In genomic region chr15:98730860-98731711, GRCh38 we compare ENCODE assay signal across 19 cellular contexts.
DNase-seq lines count a peak whose midpoint lies in the region; ATAC-seq and TF ChIP-seq lines count a peak whose summit lies in the region.
"Had no signal": no experiment of that assay in that cellular context is flagged by ENCODE, and none has a peak within 500 bp of the region (broad histone marks: within the 10 kb centered on the region; RNA-seq: fewer than 3 reads in every experiment).

No MANE protein-coding gene starts in this region.

- peaks cover 8 to 33% of the 10 kb centered on the region in 2 donors for H3K4me1 ChIP-seq in breast epithelium
- peaks cover 52% of the 10 kb centered on the region for H3K4me1 ChIP-seq in mammary epithelial cell (ENCODE audit: insufficient read depth, low read length)
- peaks cover 33 to 92% of the 10 kb centered on the region in 2 donors for H3K4me1 ChIP-seq in ascending aorta
- peaks cover 58 to 93% of the 10 kb centered on the region in 2 donors for H3K4me1 ChIP-seq in thoracic aorta (ENCODE audit: control insufficient read depth in 1 of 2, low read depth in 2 of 2)

- CTCF ChIA-PET in mammary epithelial cell (lab: Charles Lee; ENCODE audit: low non-redundant PET): no interaction called here

- H3K79me2 ChIP-seq in mammary epithelial cell (ENCODE audit: insufficient read depth, low read length): peaks cover 85% of the 10 kb centered on the region

- no peak overlapping the region for H2AFZ ChIP-seq in mammary epithelial cell (ENCODE audit: low read depth, low read length)

- in situ Hi-C loops in mammary epithelial cell (cut with MboI; ENCODE audit: low sequenced_read_pairs in 2 of 2): no loop called here

- no peak for TF ChIP-seq CTCF in breast epithelium (IDR thresholded peaks at IDR 0.05)
- no peak for TF ChIP-seq CTCF in mammary epithelial cell (conservative IDR thresholded peaks at IDR 0.05 in 1 of 2, IDR thresholded peaks at IDR 0.05 in 1 of 2; ENCODE audit: extremely low read depth in 1 of 2, insufficient read depth in 1 of 2, low read depth in 1 of 2, low read length in 2 of 2)
- no peak for TF ChIP-seq CTCF in ascending aorta (IDR thresholded peaks at IDR 0.05)
- TF ChIP-seq CTCF in thoracic aorta (IDR thresholded peaks at IDR 0.05): no peak

- dilution Hi-C loops in mammary epithelial cell (cut with HindIII; ENCODE audit: low sequenced_read_pairs): no loop called here

- intact Hi-C loops in breast epithelium (cut with DNase I; ENCODE audit: low total_unique reads): no loop called here
- intact Hi-C loops in mammary epithelial cell (cut with micrococcal nuclease): no loop called here
- intact Hi-C loops in ascending aorta (cut with DNase I): no loop called here

- H4K20me1 ChIP-seq in mammary epithelial cell (ENCODE audit: insufficient read depth, low read length): no peaks in the 10 kb centered on the region

- no peak overlapping the region for H3K4me2 ChIP-seq in mammary epithelial cell (ENCODE audit: insufficient read depth, low read depth, low read length)

- no peak overlapping the region for H3K9ac ChIP-seq in mammary epithelial cell (ENCODE audit: insufficient read depth, low read length)

- H3K27me3 ChIP-seq in breast epithelium: no peaks in the 10 kb centered on the region
- H3K27me3 ChIP-seq in mammary epithelial cell (ENCODE audit: insufficient read depth, low read length): no peaks in the 10 kb centered on the region
- H3K27me3 ChIP-seq in ascending aorta: no peaks in the 10 kb centered on the region
- no peaks in the 10 kb centered on the region for H3K27me3 ChIP-seq in thoracic aorta (replicated peaks; ENCODE audit: insufficient read depth)
- H3K27me3 ChIP-seq: brain microvascular endothelial cell, upper lobe of left lung had no signal

- H3K4me3 ChIP-seq in breast epithelium (no peak overlapping the region), mammary epithelial cell (replicated peaks in 1 of 3; ENCODE audit: insufficient read depth in 1 of 3, low read depth in 2 of 3, low read length in 3 of 3) (no peak overlapping the region), ascending aorta (no peak overlapping the region), thoracic aorta (no peak overlapping the region)
- H3K4me3 ChIP-seq: upper lobe of left lung had no signal

- no TSS peak for BruUV-seq in mammary epithelial cell (replicated peaks; lab: Mats Ljungman, UMichigan)

- H3K27ac ChIP-seq in breast epithelium: peak overlapping the region; percentile 53 to 65
- H3K27ac ChIP-seq in mammary epithelial cell (ENCODE audit: insufficient read depth, low read depth, low read length): no peak overlapping the region
- H3K27ac ChIP-seq in ascending aorta: peak overlapping the region; percentile 95 to 97
- H3K27ac ChIP-seq in thoracic aorta: peak overlapping the region; percentile 12 to 92
- H3K27ac ChIP-seq: brain microvascular endothelial cell had no signal

- 95% methylated on average over 13 of the region's 13 CpGs for WGBS in mammary epithelial cell (ENCODE audit: low coverage, missing lambda C conversion rate)

- no peaks in the 10 kb centered on the region for H3K9me3 ChIP-seq in breast epithelium
- no peaks in the 10 kb centered on the region for H3K9me3 ChIP-seq in mammary epithelial cell (replicated peaks; ENCODE audit: insufficient read depth, low read length)
- H3K9me3 ChIP-seq in ascending aorta: no peaks in the 10 kb centered on the region
- no peaks in the 10 kb centered on the region for H3K9me3 ChIP-seq in thoracic aorta
- H3K9me3 ChIP-seq: upper lobe of left lung had no signal

- no peaks in the 10 kb centered on the region for H3K36me3 ChIP-seq in breast epithelium
- H3K36me3 ChIP-seq in mammary epithelial cell (ENCODE audit: insufficient read depth, low read length): no peaks in the 10 kb centered on the region
- H3K36me3 ChIP-seq in ascending aorta: no peaks in the 10 kb centered on the region
- no peaks in the 10 kb centered on the region for H3K36me3 ChIP-seq in thoracic aorta
- H3K36me3 ChIP-seq: brain microvascular endothelial cell, upper lobe of left lung had no signal

- no peak for TF ChIP-seq POLR2A in breast epithelium (IDR thresholded peaks at IDR 0.05)

- DNase-seq in breast epithelium (ENCODE audit: low spot score in 2 of 2) (no peak), mammary epithelial cell (no peak), ascending aorta (ENCODE audit: low spot score in 2 of 2) (no peak), left kidney (ENCODE audit: low read depth, low spot score) (peak; percentile 30), thoracic aorta (ENCODE audit: low spot score) (no peak), NCI-H2196 (lab: John Stamatoyannopoulos, UW; ENCODE audit: unreplicated experiment) (no peak), NCI-H345 (lab: John Stamatoyannopoulos, UW) (no peak)
- DNase-seq: activated naive CD8-positive, alpha-beta T cell treated with anti-CD3 and anti-CD28 coated beads, Interleukin-2, amount 10 ng/mL, durations not matched to agents 7 days and 5 days; brain microvascular endothelial cell; C1 segment of cervical spinal cord; cortex of kidney; foreskin fibroblast; Karpas-422; NCI-H2107; NCI-H69; stimulated activated naive B cell treated with anti-CD40 and anti-IgM and Interleukin-4, amounts not matched to agents 10 μg/mL and 1 μg/mL and 100 μg/mL, for 72 hours; T-helper 9 cell; upper lobe of left lung had no signal

- ATAC-seq in thoracic aorta (ENCODE audit: insufficient number of reproducible peaks, low FRiP score, low read depth) (no peak), HG02852 (IDR thresholded peaks at IDR 0.05; ENCODE audit: unreplicated experiment) (no peak)
- ATAC-seq: stimulated activated naive B cell treated with anti-CD40 and anti-IgM and Interleukin-4, amounts not matched to agents 10 μg/mL and 1 μg/mL and 100 μg/mL, for 72 hours had no signal
